In the genomic region with DNA sequence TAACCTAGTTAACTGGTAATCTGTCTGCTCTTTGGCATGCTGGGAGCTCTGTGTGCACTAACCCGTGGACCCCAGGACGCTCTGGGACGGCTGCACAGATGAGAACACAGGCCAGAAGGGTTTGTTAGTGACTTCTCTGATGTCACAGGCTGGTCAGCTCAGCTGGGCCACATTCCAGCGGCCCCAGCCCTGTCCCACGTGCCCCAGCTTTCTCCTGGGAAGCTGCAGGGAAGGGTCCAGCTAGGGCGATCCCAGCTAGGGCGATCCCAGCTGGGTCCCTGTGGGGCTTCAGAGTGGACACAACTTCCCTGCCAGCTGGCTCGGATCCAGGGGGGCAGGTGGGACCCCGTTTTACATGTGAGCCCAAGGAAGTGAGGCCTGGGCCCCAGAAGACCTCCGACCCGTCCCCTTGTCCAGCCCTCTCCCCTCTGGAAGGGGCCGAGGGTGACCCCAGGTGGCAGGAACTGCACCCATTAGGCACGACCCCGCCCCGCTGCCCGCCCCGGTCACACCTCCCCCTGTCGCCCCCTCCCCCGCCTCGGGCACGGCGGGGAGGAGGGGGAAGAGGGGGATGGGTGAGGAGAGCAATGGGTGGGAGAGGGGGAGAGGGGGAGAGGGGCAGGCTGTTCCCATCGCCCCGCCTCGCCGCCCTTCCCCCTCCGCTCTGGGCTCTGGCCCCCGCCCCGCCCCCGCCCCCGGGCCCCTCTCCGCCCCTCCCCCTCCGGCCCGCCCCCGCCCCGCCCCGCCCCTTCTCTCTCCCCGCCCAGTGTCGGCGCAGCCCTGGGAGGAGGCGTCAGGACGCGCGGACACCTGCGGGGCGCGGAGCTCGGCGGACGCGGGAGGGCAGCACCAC, we compare ENCODE assay signal across 1 cellular context.
TF ChIP-seq lines count a peak whose summit lies in the region.

No MANE protein-coding gene starts in this region.

TF ChIP-seq in HepG2, 621 proteins besides CTCF, POLR2A, EP300 and RAD21 (continued from another document and continues in another):
- TF ChIP-seq, protein P1, sequence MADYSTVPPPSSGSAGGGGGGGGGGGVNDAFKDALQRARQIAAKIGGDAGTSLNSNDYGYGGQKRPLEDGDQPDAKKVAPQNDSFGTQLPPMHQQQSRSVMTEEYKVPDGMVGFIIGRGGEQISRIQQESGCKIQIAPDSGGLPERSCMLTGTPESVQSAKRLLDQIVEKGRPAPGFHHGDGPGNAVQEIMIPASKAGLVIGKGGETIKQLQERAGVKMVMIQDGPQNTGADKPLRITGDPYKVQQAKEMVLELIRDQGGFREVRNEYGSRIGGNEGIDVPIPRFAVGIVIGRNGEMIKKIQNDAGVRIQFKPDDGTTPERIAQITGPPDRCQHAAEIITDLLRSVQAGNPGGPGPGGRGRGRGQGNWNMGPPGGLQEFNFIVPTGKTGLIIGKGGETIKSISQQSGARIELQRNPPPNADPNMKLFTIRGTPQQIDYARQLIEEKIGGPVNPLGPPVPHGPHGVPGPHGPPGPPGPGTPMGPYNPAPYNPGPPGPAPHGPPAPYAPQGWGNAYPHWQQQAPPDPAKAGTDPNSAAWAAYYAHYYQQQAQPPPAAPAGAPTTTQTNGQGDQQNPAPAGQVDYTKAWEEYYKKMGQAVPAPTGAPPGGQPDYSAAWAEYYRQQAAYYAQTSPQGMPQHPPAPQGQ (CRISPR knock-in tag; IDR thresholded peaks at IDR 0.05; ENCODE audit: borderline replicate concordance), result no peak
- no peak for TF ChIP-seq ZNF761 (CRISPR knock-in tag; conservative IDR thresholded peaks at IDR 0.05)
- peak; percentile 25; the same call in 1 of the 2 replicates for TF ChIP-seq PITX1 (CRISPR knock-in tag; IDR thresholded peaks at IDR 0.05)
- TF ChIP-seq, protein P2, sequence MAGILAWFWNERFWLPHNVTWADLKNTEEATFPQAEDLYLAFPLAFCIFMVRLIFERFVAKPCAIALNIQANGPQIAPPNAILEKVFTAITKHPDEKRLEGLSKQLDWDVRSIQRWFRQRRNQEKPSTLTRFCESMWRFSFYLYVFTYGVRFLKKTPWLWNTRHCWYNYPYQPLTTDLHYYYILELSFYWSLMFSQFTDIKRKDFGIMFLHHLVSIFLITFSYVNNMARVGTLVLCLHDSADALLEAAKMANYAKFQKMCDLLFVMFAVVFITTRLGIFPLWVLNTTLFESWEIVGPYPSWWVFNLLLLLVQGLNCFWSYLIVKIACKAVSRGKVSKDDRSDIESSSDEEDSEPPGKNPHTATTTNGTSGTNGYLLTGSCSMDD (CRISPR knock-in tag; IDR thresholded peaks at IDR 0.05), result no peak
- no peak for TF ChIP-seq ARID2 (CRISPR knock-in tag; IDR thresholded peaks at IDR 0.05; ENCODE audit: borderline replicate concordance)
- peak; percentile 72; the same call in 1 of the 2 replicates for TF ChIP-seq ZNF670 (CRISPR knock-in tag; IDR thresholded peaks at IDR 0.05; ENCODE audit: borderline replicate concordance)
- TF ChIP-seq, protein P3, sequence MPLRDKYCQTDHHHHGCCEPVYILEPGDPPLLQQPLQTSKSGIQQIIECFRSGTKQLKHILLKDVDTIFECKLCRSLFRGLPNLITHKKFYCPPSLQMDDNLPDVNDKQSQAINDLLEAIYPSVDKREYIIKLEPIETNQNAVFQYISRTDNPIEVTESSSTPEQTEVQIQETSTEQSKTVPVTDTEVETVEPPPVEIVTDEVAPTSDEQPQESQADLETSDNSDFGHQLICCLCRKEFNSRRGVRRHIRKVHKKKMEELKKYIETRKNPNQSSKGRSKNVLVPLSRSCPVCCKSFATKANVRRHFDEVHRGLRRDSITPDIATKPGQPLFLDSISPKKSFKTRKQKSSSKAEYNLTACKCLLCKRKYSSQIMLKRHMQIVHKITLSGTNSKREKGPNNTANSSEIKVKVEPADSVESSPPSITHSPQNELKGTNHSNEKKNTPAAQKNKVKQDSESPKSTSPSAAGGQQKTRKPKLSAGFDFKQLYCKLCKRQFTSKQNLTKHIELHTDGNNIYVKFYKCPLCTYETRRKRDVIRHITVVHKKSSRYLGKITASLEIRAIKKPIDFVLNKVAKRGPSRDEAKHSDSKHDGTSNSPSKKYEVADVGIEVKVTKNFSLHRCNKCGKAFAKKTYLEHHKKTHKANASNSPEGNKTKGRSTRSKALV (CRISPR knock-in tag; IDR thresholded peaks at IDR 0.05), result no peak
- TF ChIP-seq, protein P4, sequence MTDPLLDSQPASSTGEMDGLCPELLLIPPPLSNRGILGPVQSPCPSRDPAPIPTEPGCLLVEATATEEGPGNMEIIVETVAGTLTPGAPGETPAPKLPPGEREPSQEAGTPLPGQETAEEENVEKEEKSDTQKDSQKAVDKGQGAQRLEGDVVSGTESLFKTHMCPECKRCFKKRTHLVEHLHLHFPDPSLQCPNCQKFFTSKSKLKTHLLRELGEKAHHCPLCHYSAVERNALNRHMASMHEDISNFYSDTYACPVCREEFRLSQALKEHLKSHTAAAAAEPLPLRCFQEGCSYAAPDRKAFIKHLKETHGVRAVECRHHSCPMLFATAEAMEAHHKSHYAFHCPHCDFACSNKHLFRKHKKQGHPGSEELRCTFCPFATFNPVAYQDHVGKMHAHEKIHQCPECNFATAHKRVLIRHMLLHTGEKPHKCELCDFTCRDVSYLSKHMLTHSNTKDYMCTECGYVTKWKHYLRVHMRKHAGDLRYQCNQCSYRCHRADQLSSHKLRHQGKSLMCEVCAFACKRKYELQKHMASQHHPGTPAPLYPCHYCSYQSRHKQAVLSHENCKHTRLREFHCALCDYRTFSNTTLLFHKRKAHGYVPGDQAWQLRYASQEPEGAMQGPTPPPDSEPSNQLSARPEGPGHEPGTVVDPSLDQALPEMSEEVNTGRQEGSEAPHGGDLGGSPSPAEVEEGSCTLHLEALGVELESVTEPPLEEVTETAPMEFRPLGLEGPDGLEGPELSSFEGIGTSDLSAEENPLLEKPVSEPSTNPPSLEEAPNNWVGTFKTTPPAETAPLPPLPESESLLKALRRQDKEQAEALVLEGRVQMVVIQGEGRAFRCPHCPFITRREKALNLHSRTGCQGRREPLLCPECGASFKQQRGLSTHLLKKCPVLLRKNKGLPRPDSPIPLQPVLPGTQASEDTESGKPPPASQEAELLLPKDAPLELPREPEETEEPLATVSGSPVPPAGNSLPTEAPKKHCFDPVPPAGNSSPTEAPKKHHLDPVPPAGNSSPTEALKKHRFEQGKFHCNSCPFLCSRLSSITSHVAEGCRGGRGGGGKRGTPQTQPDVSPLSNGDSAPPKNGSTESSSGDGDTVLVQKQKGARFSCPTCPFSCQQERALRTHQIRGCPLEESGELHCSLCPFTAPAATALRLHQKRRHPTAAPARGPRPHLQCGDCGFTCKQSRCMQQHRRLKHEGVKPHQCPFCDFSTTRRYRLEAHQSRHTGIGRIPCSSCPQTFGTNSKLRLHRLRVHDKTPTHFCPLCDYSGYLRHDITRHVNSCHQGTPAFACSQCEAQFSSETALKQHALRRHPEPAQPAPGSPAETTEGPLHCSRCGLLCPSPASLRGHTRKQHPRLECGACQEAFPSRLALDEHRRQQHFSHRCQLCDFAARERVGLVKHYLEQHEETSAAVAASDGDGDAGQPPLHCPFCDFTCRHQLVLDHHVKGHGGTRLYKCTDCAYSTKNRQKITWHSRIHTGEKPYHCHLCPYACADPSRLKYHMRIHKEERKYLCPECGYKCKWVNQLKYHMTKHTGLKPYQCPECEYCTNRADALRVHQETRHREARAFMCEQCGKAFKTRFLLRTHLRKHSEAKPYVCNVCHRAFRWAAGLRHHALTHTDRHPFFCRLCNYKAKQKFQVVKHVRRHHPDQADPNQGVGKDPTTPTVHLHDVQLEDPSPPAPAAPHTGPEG (CRISPR knock-in tag; IDR thresholded peaks at IDR 0.05), result no peak
- TF ChIP-seq MTF2 (CRISPR knock-in tag; IDR thresholded peaks at IDR 0.05; ENCODE audit: borderline replicate concordance), result no peak
- TF ChIP-seq MEIS1 (CRISPR knock-in tag; IDR thresholded peaks at IDR 0.05; ENCODE audit: borderline replicate concordance), result no peak
- no peak for TF ChIP-seq ZNF816 (CRISPR knock-in tag; IDR thresholded peaks at IDR 0.05; ENCODE audit: borderline replicate concordance)
- TF ChIP-seq AGO2 (optimal IDR thresholded peaks at IDR 0.05; ENCODE audit: low read depth, low read length), result peak; percentile 59
- no peak for TF ChIP-seq RFXAP (CRISPR knock-in tag; IDR thresholded peaks at IDR 0.05; ENCODE audit: borderline replicate concordance)
- no peak; the same call in 1 of the 2 replicates for TF ChIP-seq STAG1 (CRISPR knock-in tag; IDR thresholded peaks at IDR 0.05)
- TF ChIP-seq CBFB (CRISPR knock-in tag; IDR thresholded peaks at IDR 0.05), result no peak
- TF ChIP-seq ZNF547 (CRISPR knock-in tag; IDR thresholded peaks at IDR 0.05), result 0 out of 2 replicates have a peak, but pooled peaks have one; percentile 52
- TF ChIP-seq, protein P5, sequence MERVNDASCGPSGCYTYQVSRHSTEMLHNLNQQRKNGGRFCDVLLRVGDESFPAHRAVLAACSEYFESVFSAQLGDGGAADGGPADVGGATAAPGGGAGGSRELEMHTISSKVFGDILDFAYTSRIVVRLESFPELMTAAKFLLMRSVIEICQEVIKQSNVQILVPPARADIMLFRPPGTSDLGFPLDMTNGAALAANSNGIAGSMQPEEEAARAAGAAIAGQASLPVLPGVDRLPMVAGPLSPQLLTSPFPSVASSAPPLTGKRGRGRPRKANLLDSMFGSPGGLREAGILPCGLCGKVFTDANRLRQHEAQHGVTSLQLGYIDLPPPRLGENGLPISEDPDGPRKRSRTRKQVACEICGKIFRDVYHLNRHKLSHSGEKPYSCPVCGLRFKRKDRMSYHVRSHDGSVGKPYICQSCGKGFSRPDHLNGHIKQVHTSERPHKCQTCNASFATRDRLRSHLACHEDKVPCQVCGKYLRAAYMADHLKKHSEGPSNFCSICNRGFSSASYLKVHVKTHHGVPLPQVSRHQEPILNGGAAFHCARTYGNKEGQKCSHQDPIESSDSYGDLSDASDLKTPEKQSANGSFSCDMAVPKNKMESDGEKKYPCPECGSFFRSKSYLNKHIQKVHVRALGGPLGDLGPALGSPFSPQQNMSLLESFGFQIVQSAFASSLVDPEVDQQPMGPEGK (CRISPR knock-in tag; IDR thresholded peaks at IDR 0.05), result peak; percentile 59
- TF ChIP-seq, protein P6, sequence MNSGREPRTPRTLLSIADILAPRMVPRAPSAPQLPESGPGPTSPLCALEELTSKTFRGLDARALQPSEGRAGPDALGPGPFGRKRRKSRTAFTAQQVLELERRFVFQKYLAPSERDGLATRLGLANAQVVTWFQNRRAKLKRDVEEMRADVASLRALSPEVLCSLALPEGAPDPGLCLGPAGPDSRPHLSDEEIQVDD (CRISPR knock-in tag; IDR thresholded peaks at IDR 0.05; ENCODE audit: borderline replicate concordance), result no peak
- no peak for TF ChIP-seq ZNF878 (CRISPR knock-in tag; IDR thresholded peaks at IDR 0.05)
- TF ChIP-seq, protein P7, sequence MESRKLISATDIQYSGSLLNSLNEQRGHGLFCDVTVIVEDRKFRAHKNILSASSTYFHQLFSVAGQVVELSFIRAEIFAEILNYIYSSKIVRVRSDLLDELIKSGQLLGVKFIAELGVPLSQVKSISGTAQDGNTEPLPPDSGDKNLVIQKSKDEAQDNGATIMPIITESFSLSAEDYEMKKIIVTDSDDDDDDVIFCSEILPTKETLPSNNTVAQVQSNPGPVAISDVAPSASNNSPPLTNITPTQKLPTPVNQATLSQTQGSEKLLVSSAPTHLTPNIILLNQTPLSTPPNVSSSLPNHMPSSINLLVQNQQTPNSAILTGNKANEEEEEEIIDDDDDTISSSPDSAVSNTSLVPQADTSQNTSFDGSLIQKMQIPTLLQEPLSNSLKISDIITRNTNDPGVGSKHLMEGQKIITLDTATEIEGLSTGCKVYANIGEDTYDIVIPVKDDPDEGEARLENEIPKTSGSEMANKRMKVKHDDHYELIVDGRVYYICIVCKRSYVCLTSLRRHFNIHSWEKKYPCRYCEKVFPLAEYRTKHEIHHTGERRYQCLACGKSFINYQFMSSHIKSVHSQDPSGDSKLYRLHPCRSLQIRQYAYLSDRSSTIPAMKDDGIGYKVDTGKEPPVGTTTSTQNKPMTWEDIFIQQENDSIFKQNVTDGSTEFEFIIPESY (CRISPR knock-in tag; IDR thresholded peaks at IDR 0.05), result no peak
- peak; percentile 62; the same call in 1 of the 2 replicates for TF ChIP-seq EED (CRISPR knock-in tag; IDR thresholded peaks at IDR 0.05)
- no peak; the same call in 1 of the 2 replicates for TF ChIP-seq ZSCAN30 (CRISPR knock-in tag; IDR thresholded peaks at IDR 0.05)
- no peak for TF ChIP-seq PRMT3 (CRISPR knock-in tag; IDR thresholded peaks at IDR 0.05; ENCODE audit: borderline replicate concordance, low read depth)
- no peak for TF ChIP-seq PPARG (CRISPR knock-in tag; conservative IDR thresholded peaks at IDR 0.05)
- 0 out of 2 replicates have a peak, but pooled peaks have one; percentile 36 for TF ChIP-seq NCOA2 (CRISPR knock-in tag; IDR thresholded peaks at IDR 0.05)
- TF ChIP-seq SIN3A (IDR thresholded peaks at IDR 0.05; ENCODE audit: borderline replicate concordance, low read depth, low read length), result peak; percentile 37; the same call in 1 of the 2 replicates
- TF ChIP-seq, protein P8, sequence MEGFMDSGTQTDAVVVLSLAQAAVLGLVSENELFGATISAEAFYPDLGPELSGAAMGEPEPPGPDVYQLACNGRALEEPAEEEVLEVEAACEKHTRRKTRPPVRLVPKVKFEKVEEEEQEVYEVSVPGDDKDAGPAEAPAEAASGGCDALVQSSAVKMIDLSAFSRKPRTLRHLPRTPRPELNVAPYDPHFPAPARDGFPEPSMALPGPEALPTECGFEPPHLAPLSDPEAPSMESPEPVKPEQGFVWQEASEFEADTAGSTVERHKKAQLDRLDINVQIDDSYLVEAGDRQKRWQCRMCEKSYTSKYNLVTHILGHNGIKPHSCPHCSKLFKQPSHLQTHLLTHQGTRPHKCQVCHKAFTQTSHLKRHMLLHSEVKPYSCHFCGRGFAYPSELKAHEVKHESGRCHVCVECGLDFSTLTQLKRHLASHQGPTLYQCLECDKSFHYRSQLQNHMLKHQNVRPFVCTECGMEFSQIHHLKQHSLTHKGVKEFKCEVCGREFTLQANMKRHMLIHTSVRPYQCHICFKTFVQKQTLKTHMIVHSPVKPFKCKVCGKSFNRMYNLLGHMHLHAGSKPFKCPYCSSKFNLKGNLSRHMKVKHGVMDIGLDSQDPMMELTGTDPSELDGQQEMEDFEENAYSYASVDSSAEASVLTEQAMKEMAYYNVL (CRISPR knock-in tag; IDR thresholded peaks at IDR 0.05; ENCODE audit: borderline replicate concordance), result 0 out of 2 replicates have a peak, but pooled peaks have one; percentile 58
- no peak for TF ChIP-seq ZEB1 (IDR thresholded peaks at IDR 0.05; ENCODE audit: insufficient replicate concordance, low read depth)
- no peak for TF ChIP-seq MIER3 (CRISPR knock-in tag; IDR thresholded peaks at IDR 0.05; ENCODE audit: borderline replicate concordance)
- TF ChIP-seq, protein P9, sequence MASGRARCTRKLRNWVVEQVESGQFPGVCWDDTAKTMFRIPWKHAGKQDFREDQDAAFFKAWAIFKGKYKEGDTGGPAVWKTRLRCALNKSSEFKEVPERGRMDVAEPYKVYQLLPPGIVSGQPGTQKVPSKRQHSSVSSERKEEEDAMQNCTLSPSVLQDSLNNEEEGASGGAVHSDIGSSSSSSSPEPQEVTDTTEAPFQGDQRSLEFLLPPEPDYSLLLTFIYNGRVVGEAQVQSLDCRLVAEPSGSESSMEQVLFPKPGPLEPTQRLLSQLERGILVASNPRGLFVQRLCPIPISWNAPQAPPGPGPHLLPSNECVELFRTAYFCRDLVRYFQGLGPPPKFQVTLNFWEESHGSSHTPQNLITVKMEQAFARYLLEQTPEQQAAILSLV (CRISPR knock-in tag; IDR thresholded peaks at IDR 0.05; ENCODE audit: borderline replicate concordance), result no peak
- no peak for TF ChIP-seq NR2C2 (CRISPR knock-in tag; IDR thresholded peaks at IDR 0.05; ENCODE audit: borderline replicate concordance)
- TF ChIP-seq, protein P10, sequence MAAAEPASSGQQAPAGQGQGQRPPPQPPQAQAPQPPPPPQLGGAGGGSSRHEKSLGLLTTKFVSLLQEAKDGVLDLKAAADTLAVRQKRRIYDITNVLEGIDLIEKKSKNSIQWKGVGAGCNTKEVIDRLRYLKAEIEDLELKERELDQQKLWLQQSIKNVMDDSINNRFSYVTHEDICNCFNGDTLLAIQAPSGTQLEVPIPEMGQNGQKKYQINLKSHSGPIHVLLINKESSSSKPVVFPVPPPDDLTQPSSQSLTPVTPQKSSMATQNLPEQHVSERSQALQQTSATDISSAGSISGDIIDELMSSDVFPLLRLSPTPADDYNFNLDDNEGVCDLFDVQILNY (CRISPR knock-in tag; conservative IDR thresholded peaks at IDR 0.05), result no peak
- TF ChIP-seq ZMYM2 (CRISPR knock-in tag; IDR thresholded peaks at IDR 0.05), result no peak
- no peak for TF ChIP-seq ZNF333 (CRISPR knock-in tag; IDR thresholded peaks at IDR 0.05; ENCODE audit: borderline replicate concordance)
